Comparison of ENCODE assay signal across 18 cellular contexts in the genomic region with DNA sequence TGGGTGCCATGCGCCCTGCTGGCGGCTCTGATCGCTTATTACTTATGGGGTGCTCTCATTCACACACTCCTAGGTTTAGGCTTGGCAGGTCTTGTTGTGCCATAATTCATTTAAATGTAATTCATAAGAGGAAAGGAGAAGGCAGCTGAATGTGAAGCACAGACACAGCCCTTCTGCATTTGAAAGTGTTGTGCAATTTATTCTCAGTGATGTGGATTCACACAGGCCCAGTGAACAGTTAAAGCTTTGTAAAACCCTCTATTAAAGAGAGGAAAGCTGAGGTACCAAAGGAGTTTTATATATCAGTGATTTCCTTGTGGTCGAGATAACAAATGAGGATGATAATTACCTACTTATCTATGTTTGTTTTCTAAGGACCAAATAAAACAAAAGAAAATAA.
DNase-seq lines count a peak whose midpoint lies in the region.
"Had no signal": no experiment of that assay in that cellular context is flagged by ENCODE, and none has a peak within 500 bp of the region (broad histone marks: within the 10 kb centered on the region; RNA-seq: fewer than 3 reads in every experiment).

No MANE protein-coding gene starts in this region.

- no peaks in the 10 kb centered on the region for H3K79me1 ChIP-seq in neuronal stem cell (ENCODE audit: low read depth, low read length)

- peak overlapping the region; percentile 55 for H2AFZ ChIP-seq in neuronal stem cell (ENCODE audit: low read length)

- no peak overlapping the region for H2BK12ac ChIP-seq in neuronal stem cell (ENCODE audit: low read length)

- H3K18ac ChIP-seq in neuronal stem cell (ENCODE audit: low read length) = no peak overlapping the region

- no CpG with 5 or more reads among the region's 4 CpGs for WGBS in neuronal stem cell (ENCODE audit: extremely low coverage in 2 of 2, insufficient read length in 2 of 2, insufficient replicate concordance in 1 of 2), 2 donors

- H3K4me1 ChIP-seq in neuronal stem cell (ENCODE audit: control insufficient read depth in 2 of 2, insufficient read depth in 1 of 2, low read depth in 1 of 2, low read length in 2 of 2) = peaks cover 0 to 5% of the 10 kb centered on the region in 2 donors
- H3K4me1 ChIP-seq: HAP-1, Peyer's patch had no signal

- no peak overlapping the region for H3K23ac ChIP-seq in neuronal stem cell (ENCODE audit: low read depth, low read length, poor library complexity)

- no peaks in the 10 kb centered on the region for H3K36me3 ChIP-seq in neuronal stem cell (replicated peaks in 1 of 2; ENCODE audit: control insufficient read depth in 2 of 2, insufficient read depth in 2 of 2, low read length in 2 of 2)
- H3K36me3 ChIP-seq: BLaER1 treated with 17β-estradiol and CSF1 and Interleukin-3, amounts not matched to agents 10 nM and 100 nM; HAP-1; Peyer's patch had no signal

- H3K9me3 ChIP-seq in neuronal stem cell (replicated peaks in 1 of 2; ENCODE audit: control insufficient read depth in 2 of 2, insufficient read depth in 1 of 2, low read depth in 1 of 2, low read length in 2 of 2) = no peaks in the 10 kb centered on the region
- H3K9me3 ChIP-seq: A549, HAP-1, Peyer's patch had no signal

- no peak overlapping the region for H2BK5ac ChIP-seq in neuronal stem cell (ENCODE audit: low read length)

- H3K4me2 ChIP-seq in neuronal stem cell (ENCODE audit: insufficient read depth, low read length, poor library complexity, severe bottlenecking) = no peak overlapping the region
- H3K4me2 ChIP-seq: A549 had no signal

- H3K4ac ChIP-seq in neuronal stem cell (ENCODE audit: low read length) = no peak overlapping the region

- peak; percentile 28 for DNase-seq in CD1c-positive myeloid dendritic cell (ENCODE audit: extremely low spot score)
- peak; percentile 26 to 68 for DNase-seq in NOMO-1 (lab: John Stamatoyannopoulos, UW; ENCODE audit: unreplicated experiment in 2 of 2)
- peak; percentile 15 for DNase-seq in amniotic epithelial cell (ENCODE audit: low read depth)
- DNase-seq in neuronal stem cell (ENCODE audit: low spot score) = no peak
- no peak for DNase-seq in posterior vena cava (ENCODE audit: low spot score)
- no peak for DNase-seq in NCI-H1417 treated with DMSO at 0.1 percent for 48 hours (lab: John Stamatoyannopoulos, UW)
- no peak for DNase-seq in C1 segment of cervical spinal cord (lab: John Stamatoyannopoulos, UW)
- DNase-seq: DND-41, Karpas-422, NCI-H1105, NCI-H1694, NCI-H2081 treated with DMSO at 0.1 percent for 48 hours, NCI-H510A, NCI-H82, Peyer's patch had no signal

- H3K27me3 ChIP-seq in neuronal stem cell (ENCODE audit: control insufficient read depth in 3 of 3, insufficient read depth in 3 of 3, low read depth in 1 of 3, low read length in 3 of 3) = no peaks in the 10 kb centered on the region
- H3K27me3 ChIP-seq: BLaER1 treated with 17β-estradiol and CSF1 and Interleukin-3, amounts not matched to agents 10 nM and 100 nM; Peyer's patch had no signal

- H3K9ac ChIP-seq in neuronal stem cell (ENCODE audit: low read depth, low read length, poor library complexity) = no peak overlapping the region

- no peak overlapping the region for H3K27ac ChIP-seq in neuronal stem cell (replicated peaks; ENCODE audit: low read length)
- H3K27ac ChIP-seq: A549, Peyer's patch had no signal

- intact Hi-C loops in posterior vena cava (cut with DNase I) = no loop called here

- no peak overlapping the region for H4K91ac ChIP-seq in neuronal stem cell (ENCODE audit: low read depth, low read length, poor library complexity)

- H4K8ac ChIP-seq in neuronal stem cell (ENCODE audit: low read depth, low read length) = no peak overlapping the region

- H3K4me3 ChIP-seq in neuronal stem cell (ENCODE audit: low read length in 2 of 2) = no peak overlapping the region
- H3K4me3 ChIP-seq: A549; BLaER1 treated with 17β-estradiol and CSF1 and Interleukin-3, amounts not matched to agents 10 nM and 100 nM; HAP-1; Peyer's patch had no signal

- no peak overlapping the region for H3K14ac ChIP-seq in neuronal stem cell (ENCODE audit: low read length)

- H2BK15ac ChIP-seq in neuronal stem cell (ENCODE audit: low read length) = no peak overlapping the region

- H2BK120ac ChIP-seq in neuronal stem cell (ENCODE audit: low read depth, low read length) = no peak overlapping the region

- H2AK5ac ChIP-seq in neuronal stem cell (ENCODE audit: low read depth, low read length) = no peak overlapping the region

Comparison
In these comparisons a context has a peak if more than half of its experiments do, and no peak if none do; other contexts are left out.
1. DNase-seq: peak in CD1c-positive myeloid dendritic cell (single experiment), NOMO-1 (2 of 2) and amniotic epithelial cell (single experiment); none in neuronal stem cell (single experiment), posterior vena cava (single experiment), NCI-H1417 treated with DMSO at 0.1 percent for 48 hours (single experiment) and C1 segment of cervical spinal cord (0 of 14).